In the genomic region with DNA sequence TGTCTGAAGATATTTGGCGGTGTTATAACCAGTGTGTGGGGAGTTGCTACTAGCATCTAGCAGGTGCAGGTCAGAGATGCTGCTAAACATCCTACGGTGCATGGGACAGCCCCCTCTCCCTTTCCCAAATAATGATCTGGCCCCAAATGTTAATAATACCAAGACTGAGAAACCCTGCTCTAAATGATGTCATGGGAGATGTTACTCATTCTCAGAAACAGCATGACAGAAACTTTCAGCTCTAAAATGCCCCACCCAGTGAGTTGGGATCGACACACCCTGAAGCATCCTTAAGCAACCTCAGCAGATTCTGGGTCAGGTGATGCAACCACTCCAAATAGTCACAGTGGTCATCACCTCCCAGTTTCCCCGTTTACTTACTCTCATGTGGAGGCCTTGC, we compare ENCODE assay signal across 10 cellular contexts.
DNase-seq lines count a peak whose midpoint lies in the region; ATAC-seq and TF ChIP-seq lines count a peak whose summit lies in the region.
"Had no signal": no experiment of that assay in that cellular context is flagged by ENCODE, and none has a peak within 500 bp of the region (broad histone marks: within the 10 kb centered on the region; RNA-seq: fewer than 3 reads in every experiment).

No MANE protein-coding gene starts in this region.

- intact Hi-C loops in activated CD4-positive, alpha-beta T cell treated with anti-CD3 and anti-CD28 coated beads, Interleukin-2, amount 10 ng/mL, durations not matched to agents 24 days and 14 days (cut with micrococcal nuclease) = no loop called here
- intact Hi-C loops in activated B cell treated with CpG ODN at 0.5 μM for 24 hours (cut with micrococcal nuclease) = no loop called here

- POLR2A ChIA-PET in activated B cell treated with CpG ODN at 0.5 μM for 24 hours (lab: Charles Lee) = no interaction called here
- POLR2A ChIA-PET in naive thymus-derived CD8-positive, alpha-beta T cell (lab: Charles Lee) = interaction anchor here (1.0 kb wide), 1 partner anchor 15 kb away, joined by 3 read pairs; no protein-coding TSS in a partner anchor

- DNase-seq in activated CD4-positive, alpha-beta T cell treated with anti-CD3 and anti-CD28 coated beads, Interleukin-2, amount 10 ng/mL, durations not matched to agents 24 days and 14 days = peak; percentile 62
- no peak for DNase-seq in activated CD4-positive, alpha-beta T cell treated with anti-CD3 and anti-CD28 coated beads for 4 hours
- DNase-seq in HCEC 1CT (peak; percentile 5), activated B cell treated with CpG ODN at 0.5 μM for 24 hours (no peak), AG08395 (ENCODE audit: low spot score) (no peak)
- peak; percentile 35 for DNase-seq in stimulated activated CD8-positive, alpha-beta memory T cell treated with anti-CD3 and anti-CD28 coated beads, Interleukin-4, amount 100 ng/mL, for 48 hours
- DNase-seq in naive thymus-derived CD8-positive, alpha-beta T cell = no peak
- DNase-seq: amniotic stem cell, T1000 had no signal

- no peaks in the 10 kb centered on the region for H3K36me3 Mint-ChIP-seq in activated CD4-positive, alpha-beta T cell treated with anti-CD3 and anti-CD28 coated beads, Interleukin-2, amount 10 ng/mL, durations not matched to agents 24 days and 14 days (ENCODE audit: low read depth)
- H3K36me3 Mint-ChIP-seq in activated B cell treated with CpG ODN at 0.5 μM for 24 hours (ENCODE audit: low read depth) = no peaks in the 10 kb centered on the region
- H3K36me3 Mint-ChIP-seq in naive thymus-derived CD8-positive, alpha-beta T cell = peaks cover 0 to 12% (median 2%) of the 10 kb centered on the region in 3 donors

- peaks cover 10% of the 10 kb centered on the region for H3K4me1 Mint-ChIP-seq in activated CD4-positive, alpha-beta T cell treated with anti-CD3 and anti-CD28 coated beads, Interleukin-2, amount 10 ng/mL, durations not matched to agents 24 days and 14 days
- H3K4me1 Mint-ChIP-seq in activated B cell treated with CpG ODN at 0.5 μM for 24 hours = peaks cover 8% of the 10 kb centered on the region
- peaks cover 0 to 3% (median 0%) of the 10 kb centered on the region in 4 donors for H3K4me1 Mint-ChIP-seq in naive thymus-derived CD8-positive, alpha-beta T cell

- TF ChIP-seq CTCF in activated B cell treated with CpG ODN at 0.5 μM for 24 hours (IDR thresholded peaks at IDR 0.05) = no peak

- ATAC-seq in activated B cell treated with CpG ODN at 0.5 μM for 24 hours (ENCODE audit: low read depth) = peak; percentile 37
- no peak for ATAC-seq in HG03442 (IDR thresholded peaks at IDR 0.05; ENCODE audit: unreplicated experiment)
- ATAC-seq in naive thymus-derived CD8-positive, alpha-beta T cell = no peak

- peaks cover 8% of the 10 kb centered on the region for H3K27me3 Mint-ChIP-seq in activated CD4-positive, alpha-beta T cell treated with anti-CD3 and anti-CD28 coated beads, Interleukin-2, amount 10 ng/mL, durations not matched to agents 24 days and 14 days
- peaks cover 14% of the 10 kb centered on the region for H3K27me3 Mint-ChIP-seq in activated B cell treated with CpG ODN at 0.5 μM for 24 hours
- H3K27me3 Mint-ChIP-seq in naive thymus-derived CD8-positive, alpha-beta T cell = peaks cover 6 to 51% (median 22%) of the 10 kb centered on the region in 5 donors

- H3K9me3 Mint-ChIP-seq in activated CD4-positive, alpha-beta T cell treated with anti-CD3 and anti-CD28 coated beads, Interleukin-2, amount 10 ng/mL, durations not matched to agents 24 days and 14 days = peaks cover 10% of the 10 kb centered on the region
- peaks cover 7% of the 10 kb centered on the region for H3K9me3 Mint-ChIP-seq in activated B cell treated with CpG ODN at 0.5 μM for 24 hours
- H3K9me3 Mint-ChIP-seq in naive thymus-derived CD8-positive, alpha-beta T cell = peaks cover 0 to 20% (median 6%) of the 10 kb centered on the region in 9 donors

- no peak overlapping the region for H3K4me3 Mint-ChIP-seq in activated CD4-positive, alpha-beta T cell treated with anti-CD3 and anti-CD28 coated beads, Interleukin-2, amount 10 ng/mL, durations not matched to agents 24 days and 14 days
- no peak overlapping the region for H3K4me3 Mint-ChIP-seq in activated B cell treated with CpG ODN at 0.5 μM for 24 hours
- no peak overlapping the region for H3K4me3 Mint-ChIP-seq in naive thymus-derived CD8-positive, alpha-beta T cell

- H3K27ac Mint-ChIP-seq in activated CD4-positive, alpha-beta T cell treated with anti-CD3 and anti-CD28 coated beads, Interleukin-2, amount 10 ng/mL, durations not matched to agents 24 days and 14 days = no peak overlapping the region
- no peak overlapping the region for H3K27ac Mint-ChIP-seq in activated B cell treated with CpG ODN at 0.5 μM for 24 hours
- H3K27ac Mint-ChIP-seq in naive thymus-derived CD8-positive, alpha-beta T cell = no peak overlapping the region

- CTCF ChIA-PET in activated B cell treated with CpG ODN at 0.5 μM for 24 hours (lab: Charles Lee) = no interaction called here

Comparison
In these comparisons a context has a peak if more than half of its experiments do, and no peak if none do; other contexts are left out.
1. DNase-seq: peak in activated CD4-positive, alpha-beta T cell treated with anti-CD3 and anti-CD28 coated beads, Interleukin-2, amount 10 ng/mL, durations not matched to agents 24 days and 14 days (single experiment), HCEC 1CT (single experiment) and stimulated activated CD8-positive, alpha-beta memory T cell treated with anti-CD3 and anti-CD28 coated beads, Interleukin-4, amount 100 ng/mL, for 48 hours (single experiment); none in activated CD4-positive, alpha-beta T cell treated with anti-CD3 and anti-CD28 coated beads for 4 hours (0 of 2), activated B cell treated with CpG ODN at 0.5 μM for 24 hours (single experiment), AG08395 (single experiment) and naive thymus-derived CD8-positive, alpha-beta T cell (0 of 10).